23 cellular contexts compared by ENCODE assay signal in genomic region chr6:143169440-143169839, GRCh38.
DNase-seq lines count a peak whose midpoint lies in the region; ATAC-seq, FAIRE-seq and TF ChIP-seq lines count a peak whose summit lies in the region.
"Had no signal": no experiment of that assay in that cellular context is flagged by ENCODE, and none has a peak within 500 bp of the region (broad histone marks: within the 10 kb centered on the region; RNA-seq: fewer than 3 reads in every experiment).

No MANE protein-coding gene starts in this region.

- peak overlapping the region; percentile 28 for H3K27ac Mint-ChIP-seq in MCF 10A (ENCODE audit: low read depth, unreplicated experiment)
- no peak overlapping the region for H3K27ac Mint-ChIP-seq in activated CD4-positive, alpha-beta T cell treated with anti-CD3 and anti-CD28 coated beads for 36 hours
- H3K27ac Mint-ChIP-seq: CD14-positive monocyte; CD4-positive, alpha-beta memory T cell had no signal

- no peak overlapping the region for H3K4me3 ChIP-seq in mammary epithelial cell (replicated peaks in 1 of 3; ENCODE audit: insufficient read depth in 1 of 3, low read depth in 2 of 3, low read length in 3 of 3)
- H3K4me3 ChIP-seq in K562, result peak overlapping the region; percentile 29
- H3K4me3 ChIP-seq in HAP-1, result no peak overlapping the region
- H3K4me3 ChIP-seq: BLaER1, GM12878 had no signal

- H3K4me1 ChIP-seq in mammary epithelial cell (ENCODE audit: insufficient read depth, low read length), result peaks cover 3% of the 10 kb centered on the region
- peaks cover 3 to 9% of the 10 kb centered on the region in 2 experiments; a peak in 3 of 5 replicates for H3K4me1 ChIP-seq in K562 (replicated peaks in 1 of 2; ENCODE audit: control insufficient read depth in 2 of 2, insufficient read depth in 2 of 2, low read length in 2 of 2)
- H3K4me1 ChIP-seq in HAP-1, result no peaks in the 10 kb centered on the region; the same call in 1 of the 2 replicates
- H3K4me1 ChIP-seq: BE2C, Caco-2 had no signal

- DNase-seq in MCF 10A (ENCODE audit: unreplicated experiment) (no peak), mammary epithelial cell (no peak), K562 (ENCODE audit: extremely low read depth in 1 of 4, low spot score in 3 of 4) (peak in 1 of 4 experiments; percentile 52), HAP-1 (ENCODE audit: low spot score in 2 of 2) (no peak), NCI-H510A (lab: John Stamatoyannopoulos, UW) (no peak)
- no peak for DNase-seq in activated CD4-positive, alpha-beta T cell treated with anti-CD3 and anti-CD28 coated beads for 36 hours
- DNase-seq: 8988T; ACHN; BE2C; C1 segment of cervical spinal cord; Caco-2; Calu3; CD4-positive, alpha-beta memory T cell; CD4-positive, CD25-positive, alpha-beta regulatory T cell; DMS79 treated with DMSO at 0.1 percent for 48 hours; GDM1 had no signal

- H4K20me1 ChIP-seq in mammary epithelial cell (ENCODE audit: insufficient read depth, low read length) (no peaks in the 10 kb centered on the region), K562 (replicated peaks; ENCODE audit: control insufficient read depth, insufficient read depth, low read length) (no peaks in the 10 kb centered on the region)
- H4K20me1 ChIP-seq: BLaER1 had no signal

- peaks cover 41% of the 10 kb centered on the region for H3K36me3 Mint-ChIP-seq in MCF 10A (ENCODE audit: insufficient read depth, unreplicated experiment)
- H3K36me3 Mint-ChIP-seq in activated CD4-positive, alpha-beta T cell treated with anti-CD3 and anti-CD28 coated beads for 36 hours (ENCODE audit: low read depth), result peaks cover 35% of the 10 kb centered on the region

- H3K27me3 ChIP-seq in mammary epithelial cell (ENCODE audit: insufficient read depth, low read length), result no peaks in the 10 kb centered on the region
- H3K27me3 ChIP-seq in K562 (ENCODE audit: control insufficient read depth in 2 of 2, insufficient read depth in 2 of 2, low read length in 2 of 2), result no peaks in the 10 kb centered on the region
- H3K27me3 ChIP-seq in HAP-1 (ENCODE audit: low read depth), result no peaks in the 10 kb centered on the region
- H3K27me3 ChIP-seq: BE2C, BLaER1 had no signal

- FAIRE-seq in G401.6 (lab: Jason Lieb, UNC), result peak; percentile 47
- FAIRE-seq in K562 (lab: Jason Lieb, UNC), result no peak
- FAIRE-seq: D721Med, GM12878, GM12892, GM18507 had no signal

- H3K9me3 ChIP-seq in mammary epithelial cell (replicated peaks; ENCODE audit: insufficient read depth, low read length) (no peaks in the 10 kb centered on the region), K562 (replicated peaks; ENCODE audit: control insufficient read depth, insufficient read depth, low read depth, low read length) (peaks cover 8% of the 10 kb centered on the region), HAP-1 (no peaks in the 10 kb centered on the region)
- H3K9me3 ChIP-seq: BE2C had no signal

- no TSS peak for BruUV-seq in MCF 10A (replicated peaks; lab: Mats Ljungman, UMichigan)
- no TSS peak for BruUV-seq in mammary epithelial cell (replicated peaks; lab: Mats Ljungman, UMichigan)
- BruUV-seq in K562 (replicated peaks; lab: Mats Ljungman, UMichigan), result no TSS peak

- ATAC-seq in K562, result peak; percentile 19
- no peak for ATAC-seq in activated CD4-positive, alpha-beta T cell treated with anti-CD3 and anti-CD28 coated beads for 36 hours
- ATAC-seq: GM12878 had no signal

- H3K4me1 Mint-ChIP-seq in MCF 10A (ENCODE audit: insufficient read depth, unreplicated experiment), result peaks cover 15% of the 10 kb centered on the region
- no peaks in the 10 kb centered on the region for H3K4me1 Mint-ChIP-seq in activated CD4-positive, alpha-beta T cell treated with anti-CD3 and anti-CD28 coated beads for 36 hours
- H3K4me1 Mint-ChIP-seq: CD14-positive monocyte had no signal

- TF ChIP-seq RAD21 in K562 (CRISPR knock-in tag; conservative IDR thresholded peaks at IDR 0.05 in 1 of 2, IDR thresholded peaks at IDR 0.05 in 1 of 2), result no peak

- TF ChIP-seq POLR2A in K562 (conservative IDR thresholded peaks at IDR 0.05), result no peak

- no peaks in the 10 kb centered on the region for H3K9me1 ChIP-seq in K562 (ENCODE audit: control insufficient read depth, insufficient read depth, low read length)

- peaks cover under 1% of the 10 kb centered on the region for H3K9me3 Mint-ChIP-seq in MCF 10A (ENCODE audit: unreplicated experiment)
- peaks cover 12% of the 10 kb centered on the region for H3K9me3 Mint-ChIP-seq in activated CD4-positive, alpha-beta T cell treated with anti-CD3 and anti-CD28 coated beads for 36 hours (ENCODE audit: low read depth)

- no peak for TF ChIP-seq CTCF in MCF 10A (IDR thresholded peaks at IDR 0.05; ENCODE audit: unreplicated experiment)
- no peak for TF ChIP-seq CTCF in mammary epithelial cell (conservative IDR thresholded peaks at IDR 0.05 in 1 of 2, IDR thresholded peaks at IDR 0.05 in 1 of 2; ENCODE audit: extremely low read depth in 1 of 2, insufficient read depth in 1 of 2, low read depth in 1 of 2, low read length in 2 of 2)
- TF ChIP-seq CTCF in K562 (IDR thresholded peaks at IDR 0.05 in 2 of 3, conservative IDR thresholded peaks at IDR 0.05 in 1 of 3; ENCODE audit: insufficient read depth in 2 of 3, low read depth in 1 of 3, low read length in 3 of 3), result no peak

- no peak overlapping the region for H3K4me3 Mint-ChIP-seq in MCF 10A (ENCODE audit: unreplicated experiment)
- no peak overlapping the region for H3K4me3 Mint-ChIP-seq in activated CD4-positive, alpha-beta T cell treated with anti-CD3 and anti-CD28 coated beads for 36 hours
- H3K4me3 Mint-ChIP-seq: CD14-positive monocyte; CD4-positive, alpha-beta memory T cell; CD4-positive, CD25-positive, alpha-beta regulatory T cell had no signal

- no peak overlapping the region for H2AFZ ChIP-seq in mammary epithelial cell (ENCODE audit: low read depth, low read length)
- no peak overlapping the region for H2AFZ ChIP-seq in K562 (ENCODE audit: low read depth, low read length)

- H3K79me2 ChIP-seq in mammary epithelial cell (ENCODE audit: insufficient read depth, low read length), result peaks cover 16% of the 10 kb centered on the region
- peaks cover 96% of the 10 kb centered on the region for H3K79me2 ChIP-seq in K562 (ENCODE audit: control insufficient read depth, insufficient read depth, low read length)

- H3K36me3 ChIP-seq in mammary epithelial cell (ENCODE audit: insufficient read depth, low read length) (peaks cover 1% of the 10 kb centered on the region), K562 (ENCODE audit: control insufficient read depth, insufficient read depth, low read length) (peaks cover 76% of the 10 kb centered on the region), HAP-1 (replicated peaks) (no peaks in the 10 kb centered on the region)
- H3K36me3 ChIP-seq: BE2C, BLaER1 had no signal

- CTCF ChIA-PET in MCF 10A (lab: Yijun Ruan, JAX), result interaction anchor here (0.6 to 1.0 kb wide), 4 partner anchors 9 to 280 kb away, joined by 3 to 7 read pairs (median 4); no protein-coding TSS in a partner anchor
- CTCF ChIA-PET in mammary epithelial cell (lab: Charles Lee; ENCODE audit: low non-redundant PET), result no interaction called here
- CTCF ChIA-PET in K562 (lab: Yijun Ruan, JAX; ENCODE audit: low intra/inter-chr PET ratio), result no interaction called here
- CTCF ChIA-PET in activated CD4-positive, alpha-beta T cell treated with anti-CD3 and anti-CD28 coated beads for 36 hours (lab: Charles Lee), result interaction anchor here (1.1 to 1.6 kb wide), 2 partner anchors 10 to 12 kb away, joined by 4 to 8 read pairs; no protein-coding TSS in a partner anchor

- dilution Hi-C loops in mammary epithelial cell (cut with HindIII; ENCODE audit: low sequenced_read_pairs), result no loop called here

- in situ Hi-C loops in mammary epithelial cell (cut with MboI; ENCODE audit: low sequenced_read_pairs in 2 of 2) (no loop called here), K562 (cut with MboI) (no loop called here), HAP-1 (cut with MboI; ENCODE audit: low sequenced_read_pairs) (no loop called here)

- POLR2A ChIA-PET in MCF 10A (lab: Yijun Ruan, JAX) (interaction anchor here (0.6 to 1.2 kb wide), 3 partner anchors 13 to 55 kb away, joined by 3 read pairs; no protein-coding TSS in a partner anchor), K562 (lab: Yijun Ruan, JAX) (interaction anchor here (0.7 to 1.1 kb wide), 3 partner anchors 11 to 122 kb away, joined by 3 to 4 read pairs (median 4); no protein-coding TSS in a partner anchor)
- POLR2A ChIA-PET in activated CD4-positive, alpha-beta T cell treated with anti-CD3 and anti-CD28 coated beads for 36 hours (lab: Charles Lee), result interaction anchor here (0.5 kb wide), 1 partner anchor 336 kb away, joined by 4 read pairs; no protein-coding TSS in a partner anchor

- no peak overlapping the region for H3K27ac ChIP-seq in mammary epithelial cell (ENCODE audit: insufficient read depth, low read depth, low read length)
- peak overlapping the region; percentile 80; the same call in 2 of the 3 replicates for H3K27ac ChIP-seq in K562 (ENCODE audit: extremely low read depth, low read depth, low read length)
- H3K27ac ChIP-seq: BLaER1 had no signal

- H3K9ac ChIP-seq in mammary epithelial cell (ENCODE audit: insufficient read depth, low read length) (no peak overlapping the region), K562 (ENCODE audit: insufficient read depth in 1 of 2, low read depth in 2 of 2, low read length in 2 of 2) (peak overlapping the region in 1 of 2 experiments; percentile 67; a peak in 2 of 4 replicates)
- H3K9ac ChIP-seq: BLaER1 had no signal

- no peaks in the 10 kb centered on the region for H3K27me3 Mint-ChIP-seq in MCF 10A (ENCODE audit: insufficient read depth, unreplicated experiment)
- no peaks in the 10 kb centered on the region for H3K27me3 Mint-ChIP-seq in activated CD4-positive, alpha-beta T cell treated with anti-CD3 and anti-CD28 coated beads for 36 hours
- H3K27me3 Mint-ChIP-seq: CD4-positive, alpha-beta memory T cell; CD4-positive, CD25-positive, alpha-beta regulatory T cell had no signal

- TF ChIP-seq EP300 in K562 (IDR thresholded peaks at IDR 0.05; ENCODE audit: low read length), result no peak

- intact Hi-C loops in MCF 10A (cut with micrococcal nuclease), result no loop called here
- intact Hi-C loops in mammary epithelial cell (cut with micrococcal nuclease), result no loop called here
- intact Hi-C loops in K562 (cut with micrococcal nuclease), result loop anchor here (10.0 kb wide), 1 partner anchor 225 kb away; the partner anchor contains the start of gene HIVEP2
- intact Hi-C loops in activated CD4-positive, alpha-beta T cell treated with anti-CD3 and anti-CD28 coated beads for 36 hours (cut with DNase I, micrococcal nuclease), result no loop called here

- H3K4me2 ChIP-seq in mammary epithelial cell (ENCODE audit: insufficient read depth, low read depth, low read length) (no peak overlapping the region), K562 (ENCODE audit: insufficient read depth, low read length) (peak overlapping the region; percentile 58)
- H3K4me2 ChIP-seq: BLaER1 had no signal

TF ChIP-seq in K562, 482 proteins besides CTCF, POLR2A, EP300 and RAD21 (continues in another document):
- TF ChIP-seq NCOA2 (IDR thresholded peaks at IDR 0.05; ENCODE audit: partially characterized antibody in 2 of 2), result peak in 1 of 2 experiments; percentile 8
- TF ChIP-seq KLF13 (tag; IDR thresholded peaks at IDR 0.05; ENCODE audit: borderline replicate concordance, low read depth), result no peak

Comparison
In these comparisons a context has a peak if more than half of its experiments do, and no peak if none do; other contexts are left out.
1. CTCF ChIA-PET loops: an anchor here in MCF 10A (0.6 to 1.0 kb wide) and activated CD4-positive, alpha-beta T cell treated with anti-CD3 and anti-CD28 coated beads for 36 hours (1.1 to 1.6 kb wide); none called in mammary epithelial cell and K562.